8 cellular contexts compared by ENCODE assay signal in the genomic region with DNA sequence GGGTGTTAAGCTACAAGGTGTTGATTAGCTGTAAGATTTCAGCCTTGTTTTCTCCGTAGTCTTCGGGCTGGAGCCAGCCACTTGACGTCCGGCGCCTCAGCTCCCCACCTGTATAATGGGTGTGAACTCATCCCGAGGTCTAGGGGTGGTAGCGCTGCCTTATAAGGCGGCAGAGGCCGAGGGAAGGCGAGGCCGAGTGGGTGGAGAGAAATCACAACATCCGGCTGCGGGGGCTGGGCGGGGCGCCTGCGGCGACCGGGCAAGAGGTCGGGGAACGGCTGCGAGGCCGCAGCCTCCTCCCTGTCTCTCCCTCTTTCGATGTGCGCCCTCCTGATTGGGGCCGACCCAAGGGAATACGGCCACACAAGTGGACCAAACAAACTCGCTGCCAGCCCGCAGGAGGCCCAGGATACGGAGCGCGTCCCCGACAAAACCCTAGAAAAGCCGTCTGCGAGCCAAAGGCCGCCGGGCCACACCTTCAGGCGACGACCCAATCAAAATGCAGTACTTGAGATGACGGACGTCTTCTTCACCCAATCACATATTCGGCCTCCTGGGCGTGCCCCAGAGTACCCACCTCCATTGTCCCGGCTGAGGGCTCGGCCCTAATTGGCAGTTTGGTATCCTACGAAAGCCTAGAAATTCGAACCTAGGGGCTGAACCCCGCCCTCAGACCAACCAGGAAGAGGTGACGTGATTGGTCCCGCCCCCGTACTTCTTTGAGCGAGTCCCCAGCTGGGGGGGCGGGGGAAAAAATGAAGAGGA. TPM values are rescaled to one million over a fixed set of nuclear protein-coding genes. Genes with fewer than 3 reads are reported as not detected.
DNase-seq lines count a peak whose midpoint lies in the region; ATAC-seq and TF ChIP-seq lines count a peak whose summit lies in the region.

No MANE protein-coding gene starts in this region.

- ATAC-seq in GM19395 (IDR thresholded peaks at IDR 0.05; ENCODE audit: unreplicated experiment): peak; percentile 80
- peak; percentile 74 for ATAC-seq in HG03558 (IDR thresholded peaks at IDR 0.05; ENCODE audit: extremely low read depth, unreplicated experiment)

- H3K4me1 Mint-ChIP-seq in CD14-positive monocyte: peaks cover 55% of the 10 kb centered on the region

- peaks cover 14 to 29% of the 10 kb centered on the region in 2 donors for H3K36me3 Mint-ChIP-seq in CD14-positive monocyte

- TF ChIP-seq CTCF in CD14-positive monocyte (IDR thresholded peaks at IDR 0.05): no peak

- DNase-seq in CD14-positive monocyte (ENCODE audit: low spot score) (peak; percentile 100), NCI-H748 (lab: John Stamatoyannopoulos, UW; ENCODE audit: unreplicated experiment) (peak; percentile 100), dedifferentiated amniotic fluid mesenchymal stem cell (ENCODE audit: extremely low spot score) (peak; percentile 100), left kidney (ENCODE audit: low read depth, low spot score) (peak; percentile 100)
- peak; percentile 95 to 100 for DNase-seq in activated CD4-positive, alpha-beta T cell treated with anti-CD3 and anti-CD28 coated beads, Interleukin-2, amount 50 U/mL, for 24 hours (ENCODE audit: low read depth in 1 of 2, low spot score in 1 of 2)
- DNase-seq in stimulated activated CD4-positive, alpha-beta T cell treated with anti-CD3 and anti-CD28 coated beads, Interleukin-1b, Interleukin-23, amount 100 ng/mL, for 48 hours: peak; percentile 100

- intact Hi-C loops in CD14-positive monocyte (cut with micrococcal nuclease): loop anchor here (2.0 to 5.0 kb wide), 3 partner anchors 29 to 69 kb away; no protein-coding TSS in a partner anchor

- peaks cover 0 to 1% (median 0%) of the 10 kb centered on the region in 3 donors for H3K27me3 Mint-ChIP-seq in CD14-positive monocyte (ENCODE audit: low read depth in 3 of 3)

- H3K27ac Mint-ChIP-seq in CD14-positive monocyte: peak overlapping the region; percentile 97 to 100 (median 99)

- H3K9me3 Mint-ChIP-seq in CD14-positive monocyte: peaks cover 0 to 4% (median 0%) of the 10 kb centered on the region in 7 donors

- peak overlapping the region; percentile 80 to 91 for H3K4me3 Mint-ChIP-seq in CD14-positive monocyte

RNA-seq across cellular contexts. Expression of a gene that starts 0.5 kb away (rescaled TPM):
- 10 to 100 TPM; 41.6 to 63.4 TPM for polyA plus RNA-seq in CD14-positive monocyte

RNA-seq across cellular contexts. Expression of a gene that starts 16.6 kb away (rescaled TPM):
- 1 to 10 TPM; 1.4 to 1.5 TPM for polyA plus RNA-seq in CD14-positive monocyte

RNA-seq across cellular contexts. Expression of a gene that starts 20.6 kb away (rescaled TPM):
- polyA plus RNA-seq in CD14-positive monocyte: 1 to 10 TPM; 1.8 to 2.1 TPM

RNA-seq across cellular contexts. Expression of a gene that starts 25.5 kb away (rescaled TPM):
- polyA plus RNA-seq in CD14-positive monocyte: not detected

RNA-seq across cellular contexts. Expression of a gene that starts 41.7 kb away (rescaled TPM):
- polyA plus RNA-seq in CD14-positive monocyte: not detected

Comparison
In these comparisons a context has a peak if more than half of its experiments do, and no peak if none do; other contexts are left out.
1. Peak in every context shown above with its lines: DNase-seq and ATAC-seq.